ENCODE assay signal across 8 cellular contexts in the genomic region with DNA sequence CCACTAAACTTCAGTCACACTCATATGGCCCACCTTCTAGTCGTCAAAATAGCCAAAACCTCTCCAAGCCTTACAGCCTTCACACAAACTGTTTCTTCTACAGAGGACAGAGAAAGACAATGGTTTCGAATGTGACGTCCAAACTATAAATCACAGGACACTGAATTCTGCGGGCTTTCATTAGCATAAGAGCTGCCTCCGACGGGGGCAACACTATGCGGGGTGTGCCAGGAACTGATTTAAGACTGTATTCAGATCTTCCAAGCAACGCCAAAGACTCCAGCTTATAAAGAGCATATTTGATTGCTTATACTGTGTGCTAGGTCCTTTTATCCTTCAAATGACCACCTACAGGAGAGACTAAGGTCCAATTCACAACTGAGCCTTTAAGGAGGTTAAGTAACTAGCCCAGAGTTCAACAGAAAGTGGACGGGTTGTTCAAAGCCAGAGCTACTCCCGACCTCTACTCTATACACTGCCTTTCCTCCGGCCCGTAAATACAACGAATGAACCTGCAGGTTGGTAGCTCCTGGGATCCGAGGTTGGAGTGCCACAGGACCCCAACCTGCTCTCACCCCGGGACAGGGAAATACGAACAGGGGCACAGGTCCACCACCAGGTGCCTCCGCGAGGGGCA. TPM values are rescaled to one million over a fixed set of nuclear protein-coding genes. Genes with fewer than 3 reads are reported as not detected.
DNase-seq lines count a peak whose midpoint lies in the region; ATAC-seq and TF ChIP-seq lines count a peak whose summit lies in the region.

No MANE protein-coding gene starts in this region.

- DNase-seq in CD14-positive monocyte (ENCODE audit: low spot score) (no peak), GM20000 (ENCODE audit: low spot score) (peak; percentile 17), Panc1 (ENCODE audit: low read depth, low spot score) (no peak), epithelial cell of esophagus (ENCODE audit: low read depth) (peak; percentile 13), SKM-1 treated with dmso at 0.1 percent for 144 hours (lab: John Stamatoyannopoulos, UW; ENCODE audit: unreplicated experiment) (no peak), LoVo (ENCODE audit: low spot score) (no peak)
- no peak for DNase-seq in stimulated activated CD4-positive, alpha-beta T cell treated with anti-CD3 and anti-CD28 coated beads, Interleukin-1b, Interleukin-23, amount 100 ng/mL, for 48 hours

- peaks cover 0 to 3% (median 0%) of the 10 kb centered on the region in 3 donors for H3K27me3 Mint-ChIP-seq in CD14-positive monocyte (ENCODE audit: low read depth in 3 of 3)

- intact Hi-C loops in CD14-positive monocyte (cut with micrococcal nuclease) (loop anchor here in 1 of 2 donors (5.0 to 10.0 kb wide), 2 partner anchors 77 to 221 kb away; partner anchors contain the start of genes MAP4K5 and SOS2), Panc1 (cut with micrococcal nuclease; ENCODE audit: unreplicated experiment) (no loop called here)

- TF ChIP-seq CTCF in CD14-positive monocyte (IDR thresholded peaks at IDR 0.05): peak; percentile 30
- peak; percentile 40 for TF ChIP-seq CTCF in GM20000 (IDR thresholded peaks at IDR 0.05; ENCODE audit: extremely low read depth, missing control alignments)
- TF ChIP-seq CTCF in Panc1 (IDR thresholded peaks at IDR 0.05): no peak; the same call in 1 of the 2 replicates
- peak; percentile 30 for TF ChIP-seq CTCF in epithelial cell of esophagus (IDR thresholded peaks at IDR 0.05; ENCODE audit: insufficient read depth, low read depth, low read length, missing control alignments)

- H3K4me3 ChIP-seq in Panc1 (ENCODE audit: low read depth in 2 of 2, low read length in 2 of 2) (peak overlapping the region; percentile 81 to 88), epithelial cell of esophagus (ENCODE audit: low read length) (peak overlapping the region; percentile 77), neuron (ENCODE audit: low read length) (peak overlapping the region; percentile 63)

- peak overlapping the region; percentile 89 to 96 for H3K4me3 Mint-ChIP-seq in CD14-positive monocyte

- H3K36me3 ChIP-seq in Panc1 (ENCODE audit: control insufficient read depth, insufficient read depth, low read length) (peaks cover 3% of the 10 kb centered on the region; the same call in 1 of the 2 replicates), neuron (ENCODE audit: insufficient read depth, low read length) (peaks cover 5% of the 10 kb centered on the region)

- H3K27ac ChIP-seq in Panc1 (ENCODE audit: low read length): peak overlapping the region; percentile 91

- peaks cover 16% of the 10 kb centered on the region for H3K4me1 Mint-ChIP-seq in CD14-positive monocyte

- POLR2A ChIA-PET in Panc1 (lab: Charles Lee): interaction anchor here (0.8 kb wide), 1 partner anchor 13 kb away, joined by 4 read pairs; no protein-coding TSS in a partner anchor

- no peaks in the 10 kb centered on the region for H3K9me3 ChIP-seq in Panc1 (ENCODE audit: control insufficient read depth, insufficient read depth, low read depth, low read length)
- no peaks in the 10 kb centered on the region for H3K9me3 ChIP-seq in neuron (ENCODE audit: low read length)

- peaks cover 0 to 6% (median 2%) of the 10 kb centered on the region in 7 donors for H3K9me3 Mint-ChIP-seq in CD14-positive monocyte

- in situ Hi-C loops in Panc1 (cut with HindIII; ENCODE audit: low pct_unique_long_range_greater_than_20kb, low sequenced_read_pairs): no loop called here

- peak overlapping the region in 6 of 7 donors; percentile 30 to 98 (median 74) for H3K27ac Mint-ChIP-seq in CD14-positive monocyte

- H3K27me3 ChIP-seq in Panc1 (ENCODE audit: control insufficient read depth, insufficient read depth, low read length) (no peaks in the 10 kb centered on the region), neuron (ENCODE audit: insufficient read depth, low read length) (no peaks in the 10 kb centered on the region)

- CTCF ChIA-PET in Panc1 (lab: Charles Lee): interaction anchor here (0.5 kb wide), 1 partner anchor 53 kb away, joined by 4 read pairs; no protein-coding TSS in a partner anchor

- peak; percentile 1 for ATAC-seq in Panc1

- peak overlapping the region; percentile 71 for H2AFZ ChIP-seq in neuron (ENCODE audit: low read depth, low read length)

- TSS peak; percentile 75 for BruUV-seq in Panc1 (replicated peaks; lab: Mats Ljungman, UMichigan)

- peaks cover 3% of the 10 kb centered on the region; the same call in 1 of the 2 replicates for H3K4me1 ChIP-seq in Panc1 (ENCODE audit: control insufficient read depth, insufficient read depth, low read length)
- peaks cover 10% of the 10 kb centered on the region for H3K4me1 ChIP-seq in neuron (ENCODE audit: insufficient read depth, low read length)

- peaks cover 13 to 15% of the 10 kb centered on the region in 2 donors for H3K36me3 Mint-ChIP-seq in CD14-positive monocyte

RNA-seq across cellular contexts. Expression of gene L2HGDH, which starts 0.6 kb away (rescaled TPM):
- polyA plus RNA-seq in CD14-positive monocyte: under 1 TPM; 0.11 to 0.86 TPM
- total RNA-seq in Panc1 (2021; ENCODE audit: unreplicated experiment): 15.0 TPM
- polyA plus RNA-seq in Panc1 (2012; ENCODE audit: insufficient read length): 7.6 TPM

RNA-seq across cellular contexts. Expression of gene DMAC2L, which starts 0.7 kb away (rescaled TPM):
- polyA plus RNA-seq in CD14-positive monocyte: 10 to 100 TPM; 13.4 to 17.3 TPM
- 14.0 TPM for total RNA-seq in Panc1 (2021; ENCODE audit: unreplicated experiment)
- polyA plus RNA-seq in Panc1 (2012; ENCODE audit: insufficient read length): 8.8 TPM

Comparison
In these comparisons a context has a peak if more than half of its experiments do, and no peak if none do; other contexts are left out.
1. DNase-seq: peak in GM20000 (single experiment) and epithelial cell of esophagus (single experiment); none in CD14-positive monocyte (single experiment), Panc1 (single experiment), SKM-1 treated with dmso at 0.1 percent for 144 hours (single experiment), stimulated activated CD4-positive, alpha-beta T cell treated with anti-CD3 and anti-CD28 coated beads, Interleukin-1b, Interleukin-23, amount 100 ng/mL, for 48 hours (single experiment) and LoVo (single experiment).
2. Peak in every context shown above with its lines, with median percentiles within 50 percentile points of each other: H3K4me3 ChIP-seq.